28 cellular contexts compared by ENCODE assay signal in genomic region chr12:75257510-75257909, GRCh38. TPM values are rescaled to one million over a fixed set of nuclear protein-coding genes. Genes with fewer than 3 reads are reported as not detected.
DNase-seq lines count a peak whose midpoint lies in the region; ATAC-seq and TF ChIP-seq lines count a peak whose summit lies in the region.
"Had no signal": no experiment of that assay in that cellular context is flagged by ENCODE, and none has a peak within 500 bp of the region (broad histone marks: within the 10 kb centered on the region; RNA-seq: fewer than 3 reads in every experiment).

No MANE protein-coding gene starts in this region.

- H3K9ac ChIP-seq in IMR-90 (ENCODE audit: low read depth, low read length) = no peak overlapping the region

- TF ChIP-seq POLR2A in IMR-90 (IDR thresholded peaks at IDR 0.05; ENCODE audit: low read depth, low read length) = no peak

- H3K36me3 ChIP-seq in IMR-90 (ENCODE audit: control insufficient read depth, insufficient read depth, low read length) = no peaks in the 10 kb centered on the region
- H3K36me3 ChIP-seq: ascending aorta, ovary had no signal

- H3K9me3 Mint-ChIP-seq in activated T-cell treated with anti-CD3 and anti-CD28 coated beads, Interleukin-2, amount 50 U/mL, for 4 hours = no peaks in the 10 kb centered on the region
- no peaks in the 10 kb centered on the region for H3K9me3 Mint-ChIP-seq in activated CD8-positive, alpha-beta T cell treated with anti-CD3 and anti-CD28 coated beads, Interleukin-2, amount 10 ng/mL, durations not matched to agents 7 days and 5 days (ENCODE audit: insufficient read depth)
- H3K9me3 Mint-ChIP-seq in naive thymus-derived CD8-positive, alpha-beta T cell = peaks cover 0 to 2% (median 0%) of the 10 kb centered on the region in 9 donors

- no TSS peak for BruUV-seq in IMR-90 (replicated peaks; lab: Mats Ljungman, UMichigan)

- H2AFZ ChIP-seq in IMR-90 (replicated peaks; ENCODE audit: low read length, poor library complexity) = no peak overlapping the region

- no peak overlapping the region for H2AK9ac ChIP-seq in IMR-90 (replicated peaks; ENCODE audit: low read depth, low read length, poor library complexity)

- H2BK15ac ChIP-seq in IMR-90 (ENCODE audit: low read depth, low read length) = no peak overlapping the region

- peak overlapping the region; percentile 15 for H3K4me3 Mint-ChIP-seq in activated T-cell treated with anti-CD3 and anti-CD28 coated beads, Interleukin-2, amount 50 U/mL, for 4 hours
- H3K4me3 Mint-ChIP-seq in activated CD8-positive, alpha-beta T cell treated with anti-CD3 and anti-CD28 coated beads, Interleukin-2, amount 10 ng/mL, durations not matched to agents 7 days and 5 days = peak overlapping the region; percentile 13
- peak overlapping the region in 8 of 10 donors; percentile 2 to 66 (median 44) for H3K4me3 Mint-ChIP-seq in naive thymus-derived CD8-positive, alpha-beta T cell

- H3K4me2 ChIP-seq in IMR-90 (ENCODE audit: low read depth, low read length) = peak overlapping the region; percentile 72

- no peak for TF ChIP-seq RAD21 in IMR-90 (IDR thresholded peaks at IDR 0.05; ENCODE audit: low read length)

- H3K56ac ChIP-seq in IMR-90 (ENCODE audit: extremely low read depth, insufficient read depth, low read length) = no peak overlapping the region

- TF ChIP-seq CTCF in IMR-90 (conservative IDR thresholded peaks at IDR 0.05; ENCODE audit: low read depth, low read length) = no peak

- no peak overlapping the region for H3K14ac ChIP-seq in IMR-90 (replicated peaks; ENCODE audit: low read depth, low read length)

- no peak overlapping the region for H2BK120ac ChIP-seq in IMR-90 (ENCODE audit: low read depth, low read length)

- no peak overlapping the region for H4K8ac ChIP-seq in IMR-90 (ENCODE audit: low read depth in 2 of 2, low read length in 2 of 2)

- no peak for DNase-seq in activated T-cell treated with anti-CD3 and anti-CD28 coated beads, Interleukin-2, amount 50 U/mL, for 4 hours
- DNase-seq in activated T-cell treated with anti-CD3 and anti-CD28 coated beads, Interleukin-2, amount 50 U/mL, for 1 hour = no peak
- DNase-seq in IMR-90 (peak; percentile 0), NCI-H2171 (lab: John Stamatoyannopoulos, UW) (no peak), NCI-H524 (lab: John Stamatoyannopoulos, UW) (no peak)
- DNase-seq in activated CD8-positive, alpha-beta T cell treated with anti-CD3 and anti-CD28 coated beads, Interleukin-2, amount 10 ng/mL, durations not matched to agents 7 days and 5 days = no peak
- peak in 4 of 10 donors; percentile 3 to 56 (median 28) for DNase-seq in naive thymus-derived CD8-positive, alpha-beta T cell
- DNase-seq: C1 segment of cervical spinal cord; effector CD8-positive, alpha-beta T cell; GOT3; MM.1S; NCI-H146; NCI-H2171 treated with DMSO at 0.1 percent for 48 hours; NCI-H774; ovary; right cardiac atrium; SHP77; stimulated activated CD8-positive, alpha-beta memory T cell treated with anti-CD3 and anti-CD28 coated beads, Interleukin-4, amount 100 ng/mL, for 48 hours had no signal

- in situ Hi-C loops in IMR-90 (cut with MboI; ENCODE audit: low sequenced_read_pairs) = no loop called here

- peak overlapping the region; percentile 18; the same call in 1 of the 2 replicates for H3K4me3 ChIP-seq in IMR-90 (ENCODE audit: insufficient read depth, low read depth, low read length)
- H3K4me3 ChIP-seq: ascending aorta, GM12878, ovary had no signal

- CTCF ChIA-PET in IMR-90 (lab: Yijun Ruan, JAX) = no interaction called here
- CTCF ChIA-PET in activated CD8-positive, alpha-beta T cell treated with anti-CD3 and anti-CD28 coated beads, Interleukin-2, amount 10 ng/mL, durations not matched to agents 7 days and 5 days (lab: Charles Lee) = no interaction called here

- H3K4ac ChIP-seq in IMR-90 (ENCODE audit: low read depth, low read length) = no peak overlapping the region

- peak in 1 of 2 donors; percentile 34 for ATAC-seq in activated T-cell treated with anti-CD3 and anti-CD28 coated beads, Interleukin-2, amount 50 U/mL, for 4 hours
- ATAC-seq in IMR-90 (ENCODE audit: low read depth) = peak; percentile 46
- peak; percentile 84 for ATAC-seq in activated CD8-positive, alpha-beta T cell treated with anti-CD3 and anti-CD28 coated beads, Interleukin-2, amount 10 ng/mL, durations not matched to agents 7 days and 5 days
- peak; percentile 83 to 89 for ATAC-seq in naive thymus-derived CD8-positive, alpha-beta T cell
- ATAC-seq in GM21423 (IDR thresholded peaks at IDR 0.05; ENCODE audit: unreplicated experiment) = no peak
- ATAC-seq: esophagus mucosa, GM12878, right cardiac atrium had no signal

- H2BK5ac ChIP-seq in IMR-90 (ENCODE audit: low read depth, low read length, poor library complexity, severe bottlenecking) = no peak overlapping the region

- H4K91ac ChIP-seq in IMR-90 (ENCODE audit: insufficient read depth, low read depth, low read length) = no peak overlapping the region

- H3K27ac Mint-ChIP-seq in activated CD8-positive, alpha-beta T cell treated with anti-CD3 and anti-CD28 coated beads, Interleukin-2, amount 10 ng/mL, durations not matched to agents 7 days and 5 days = no peak overlapping the region
- peak overlapping the region in 8 of 10 donors; percentile 0 to 69 (median 48) for H3K27ac Mint-ChIP-seq in naive thymus-derived CD8-positive, alpha-beta T cell

- dilution Hi-C loops in IMR-90 (cut with HindIII; ENCODE audit: low sequenced_read_pairs, unreplicated experiment) = no loop called here

- POLR2A ChIA-PET in IMR-90 (lab: Charles Lee; ENCODE audit: unreplicated experiment) = no interaction called here
- POLR2A ChIA-PET in activated CD8-positive, alpha-beta T cell treated with anti-CD3 and anti-CD28 coated beads, Interleukin-2, amount 10 ng/mL, durations not matched to agents 7 days and 5 days (lab: Charles Lee) = no interaction called here
- POLR2A ChIA-PET in naive thymus-derived CD8-positive, alpha-beta T cell (lab: Charles Lee) = no interaction called here

- 14% methylated on average over 1 of the region's 2 CpGs; no CpG with 5 or more reads in 1 of the 2 experiments for WGBS in IMR-90 (ENCODE audit: extremely low coverage in 2 of 2, insufficient read length in 1 of 2), 2 experiments

- no peak overlapping the region for H3K18ac ChIP-seq in IMR-90 (ENCODE audit: low read depth, low read length)

- H3K36me3 Mint-ChIP-seq in activated T-cell treated with anti-CD3 and anti-CD28 coated beads, Interleukin-2, amount 50 U/mL, for 4 hours (ENCODE audit: insufficient read depth) = no peaks in the 10 kb centered on the region
- H3K36me3 Mint-ChIP-seq in activated CD8-positive, alpha-beta T cell treated with anti-CD3 and anti-CD28 coated beads, Interleukin-2, amount 10 ng/mL, durations not matched to agents 7 days and 5 days (ENCODE audit: low read depth) = no peaks in the 10 kb centered on the region
- no peaks in the 10 kb centered on the region for H3K36me3 Mint-ChIP-seq in naive thymus-derived CD8-positive, alpha-beta T cell

- no peak overlapping the region for H4K5ac ChIP-seq in IMR-90 (ENCODE audit: low read depth, low read length)

- no peak overlapping the region for H2BK20ac ChIP-seq in IMR-90 (ENCODE audit: low read depth, low read length)

- H3K4me1 Mint-ChIP-seq in activated T-cell treated with anti-CD3 and anti-CD28 coated beads, Interleukin-2, amount 50 U/mL, for 4 hours (ENCODE audit: low read depth) = peaks cover 14% of the 10 kb centered on the region
- H3K4me1 Mint-ChIP-seq in activated CD8-positive, alpha-beta T cell treated with anti-CD3 and anti-CD28 coated beads, Interleukin-2, amount 10 ng/mL, durations not matched to agents 7 days and 5 days (ENCODE audit: low read depth) = peaks cover 16% of the 10 kb centered on the region
- H3K4me1 Mint-ChIP-seq in naive thymus-derived CD8-positive, alpha-beta T cell = peaks cover 6 to 19% (median 10%) of the 10 kb centered on the region in 4 donors

- no peaks in the 10 kb centered on the region for H3K9me1 ChIP-seq in IMR-90 (ENCODE audit: insufficient read depth, low read length)

- no peak overlapping the region for H3K23ac ChIP-seq in IMR-90 (ENCODE audit: low read depth, low read length)

- H4K20me1 ChIP-seq in IMR-90 (ENCODE audit: insufficient read depth, low read length) = no peaks in the 10 kb centered on the region

- H3K4me1 ChIP-seq in IMR-90 (ENCODE audit: control insufficient read depth, insufficient read depth, low read length) = no peaks in the 10 kb centered on the region
- H3K4me1 ChIP-seq: ascending aorta had no signal

- H3K27me3 ChIP-seq in IMR-90 (ENCODE audit: control insufficient read depth, insufficient read depth, low read length) = no peaks in the 10 kb centered on the region
- H3K27me3 ChIP-seq: ascending aorta, ovary had no signal

- no peak overlapping the region for H3K27ac ChIP-seq in IMR-90 (ENCODE audit: insufficient read depth, low read length)
- H3K27ac ChIP-seq: ascending aorta, HL-60, ovary had no signal

- intact Hi-C loops in IMR-90 (cut with micrococcal nuclease) = no loop called here

- H3K27me3 Mint-ChIP-seq in activated T-cell treated with anti-CD3 and anti-CD28 coated beads, Interleukin-2, amount 50 U/mL, for 4 hours (ENCODE audit: low read depth) = no peaks in the 10 kb centered on the region
- H3K27me3 Mint-ChIP-seq in activated CD8-positive, alpha-beta T cell treated with anti-CD3 and anti-CD28 coated beads, Interleukin-2, amount 10 ng/mL, durations not matched to agents 7 days and 5 days (ENCODE audit: low read depth) = no peaks in the 10 kb centered on the region
- H3K27me3 Mint-ChIP-seq in naive thymus-derived CD8-positive, alpha-beta T cell = no peaks in the 10 kb centered on the region

- no peaks in the 10 kb centered on the region for H3K79me1 ChIP-seq in IMR-90 (ENCODE audit: low read depth in 1 of 2, low read length in 2 of 2)

- H3K9me3 ChIP-seq in IMR-90 (ENCODE audit: control insufficient read depth, insufficient read depth, low read length) = no peaks in the 10 kb centered on the region
- H3K9me3 ChIP-seq: ascending aorta, ovary had no signal

- H2AK5ac ChIP-seq in IMR-90 (ENCODE audit: low read depth, low read length) = no peak overlapping the region

TF ChIP-seq in IMR-90, 13 proteins besides CTCF, POLR2A, EP300 and RAD21 (continues in another document):
- no peak for TF ChIP-seq SMC3 (IDR thresholded peaks at IDR 0.05; ENCODE audit: low read depth, low read length)
- no peak for TF ChIP-seq BHLHE40 (IDR thresholded peaks at IDR 0.05; ENCODE audit: low read depth, low read length)
- TF ChIP-seq MAZ (IDR thresholded peaks at IDR 0.05; ENCODE audit: borderline replicate concordance, low read depth, low read length) = no peak
- TF ChIP-seq FOS (IDR thresholded peaks at IDR 0.05; ENCODE audit: low read depth, low read length) = no peak
- TF ChIP-seq MAFK (IDR thresholded peaks at IDR 0.05; ENCODE audit: low read depth, low read length) = no peak

RNA-seq across cellular contexts. Expression of gene KCNC2, which starts 47.9 kb away (rescaled TPM):
- total RNA-seq in activated T-cell treated with anti-CD3 and anti-CD28 coated beads, Interleukin-2, amount 50 U/mL, for 4 hours = not detected
- not detected in 2 replicates for total RNA-seq in IMR-90 (2012; rRNA removed)
- not detected in 2 replicates for polyA plus RNA-seq in IMR-90 (2012; rRNA removed)
- not detected in 2 replicates for polyA plus RNA-seq in IMR-90 (2012; cell fraction: cytosol; rRNA removed)
- not detected in 2 replicates for polyA plus RNA-seq in IMR-90 (2012; cell fraction: nucleus; rRNA removed; ENCODE audit: low replicate concordance)
- not detected for total RNA-seq in activated CD8-positive, alpha-beta T cell treated with anti-CD3 and anti-CD28 coated beads, Interleukin-2, amount 10 ng/mL, durations not matched to agents 7 days and 5 days
- not detected for total RNA-seq in naive thymus-derived CD8-positive, alpha-beta T cell
- polyA plus RNA-seq in naive thymus-derived CD8-positive, alpha-beta T cell = not detected
- total RNA-seq: ascending aorta; esophagus mucosa; GM12878; kidney epithelial cell; OCI-LY7; ovary; right cardiac atrium; subcutaneous adipose tissue; T-helper 1 cell treated with Interleukin-12 subunit alpha and Interleukin-12 subunit beta and Interleukin-4 antibody, amounts not matched to agents 30 ng/mL and 1 ng/mL, for 36 hours; ureter had no signal
- polyA plus RNA-seq: ovary, right cardiac atrium had no signal
